ENCODE assay signal across 31 cellular contexts in the genomic region with DNA sequence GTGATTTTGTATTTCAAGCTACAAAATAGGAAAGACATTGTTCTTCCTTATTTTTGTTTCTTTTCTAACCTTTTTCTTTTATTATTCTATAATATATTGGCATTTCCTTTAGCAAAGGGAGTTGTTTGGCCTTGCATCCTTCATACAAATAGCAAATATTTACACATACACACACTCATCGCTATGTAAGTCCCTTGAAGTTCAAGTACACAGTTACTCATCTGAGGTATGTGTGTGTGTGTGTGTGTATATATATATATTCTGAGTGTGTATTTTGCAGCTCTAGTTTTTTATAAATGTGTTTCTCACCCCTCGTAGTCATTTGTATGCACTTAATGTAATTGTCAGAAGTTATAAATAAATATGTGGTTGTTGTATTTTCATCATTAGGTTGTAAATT.
"Had no signal": no experiment of that assay in that cellular context is flagged by ENCODE, and none has a peak within 500 bp of the region (broad histone marks: within the 10 kb centered on the region; RNA-seq: fewer than 3 reads in every experiment).

No MANE protein-coding gene starts in this region.

- DNase-seq: immature natural killer cell; kidney; left colon; left lung; lower lobe of right lung; mammary epithelial cell; mesenchymal stem cell; naive thymus-derived CD8-positive, alpha-beta T cell; nucleus accumbens; pancreas; posterior cingulate gyrus; retina; right cardiac atrium; stimulated activated CD4-positive, alpha-beta T cell treated with anti-CD3 and anti-CD28 coated beads, Interleukin-12 subunit alpha, Interleukin-12 subunit beta, amount 100 ng/mL, for 4 hours; stimulated activated CD4-positive, alpha-beta T cell treated with anti-CD3 and anti-CD28 coated beads, Interleukin-15, amount 100 ng/mL, for 24 hours; stimulated activated CD4-positive, alpha-beta T cell treated with anti-CD3 and anti-CD28 coated beads, Interleukin-2, amount 100 ng/mL, for 24 hours; stimulated activated CD4-positive, alpha-beta T cell treated with anti-CD3 and anti-CD28 coated beads, Interleukin-4, amount 100 ng/mL, for 1 hour; stimulated activated naive B cell treated with anti-CD40 and anti-IgM and Interleukin-4, amounts not matched to agents 10 μg/mL and 1 μg/mL and 100 μg/mL, for 72 hours; stimulated activated naive CD8-positive, alpha-beta T cell treated with anti-CD3 and anti-CD28 coated beads, Interleukin-15, Interleukin-2, amounts not matched to agents 100 U/mL and 50 U/mL, for 24 hours; stomach; testis; thyroid gland; transverse colon; upper lobe of left lung had no signal

- FAIRE-seq: islet of Langerhans, kidney had no signal

- H3K4me1 Mint-ChIP-seq: immature natural killer cell, nephron had no signal

- H3K27ac Mint-ChIP-seq: immature natural killer cell; naive thymus-derived CD8-positive, alpha-beta T cell; nephron; stimulated activated naive B cell treated with anti-CD40 and anti-IgM and Interleukin-4, amounts not matched to agents 10 μg/mL and 1 μg/mL and 100 μg/mL, for 72 hours had no signal

- H3K4me3 ChIP-seq: left lung, lower lobe of right lung, pancreas, prostate gland, skin epidermis, stomach, testis, thyroid gland, transverse colon, upper lobe of left lung, vagina had no signal

- H3K4me3 Mint-ChIP-seq: immature natural killer cell; naive thymus-derived CD8-positive, alpha-beta T cell; nephron; neural crest cell; stimulated activated naive B cell treated with anti-CD40 and anti-IgM and Interleukin-4, amounts not matched to agents 10 μg/mL and 1 μg/mL and 100 μg/mL, for 72 hours had no signal

- H3K36me3 Mint-ChIP-seq: immature natural killer cell; naive thymus-derived CD8-positive, alpha-beta T cell; stimulated activated naive B cell treated with anti-CD40 and anti-IgM and Interleukin-4, amounts not matched to agents 10 μg/mL and 1 μg/mL and 100 μg/mL, for 72 hours had no signal

- H3K9me3 Mint-ChIP-seq: nephron; neural crest cell; stimulated activated naive B cell treated with anti-CD40 and anti-IgM and Interleukin-4, amounts not matched to agents 10 μg/mL and 1 μg/mL and 100 μg/mL, for 72 hours had no signal

- ATAC-seq: left colon; left lung; lower lobe of right lung; naive thymus-derived CD8-positive, alpha-beta T cell; pancreas; right cardiac atrium; sciatic nerve; stimulated activated naive B cell treated with anti-CD40 and anti-IgM and Interleukin-4, amounts not matched to agents 10 μg/mL and 1 μg/mL and 100 μg/mL, for 72 hours; stimulated activated naive CD8-positive, alpha-beta T cell treated with anti-CD3 and anti-CD28 coated beads, Interleukin-15, Interleukin-2, amounts not matched to agents 100 U/mL and 50 U/mL, for 24 hours had no signal

- H3K27me3 Mint-ChIP-seq: naive thymus-derived CD8-positive, alpha-beta T cell; stimulated activated naive B cell treated with anti-CD40 and anti-IgM and Interleukin-4, amounts not matched to agents 10 μg/mL and 1 μg/mL and 100 μg/mL, for 72 hours had no signal

- H3K36me3 ChIP-seq: left lung, lower lobe of right lung, pancreas, prostate gland, stomach, thyroid gland, transverse colon, upper lobe of left lung, vagina had no signal

- H3K27me3 ChIP-seq: left lung, stomach, testis, thyroid gland, transverse colon, upper lobe of left lung, vagina had no signal

- H3K9me3 ChIP-seq: left lung, lower lobe of right lung, pancreas, prostate gland, stomach, testis, thyroid gland, transverse colon, upper lobe of left lung, vagina had no signal

- H3K27ac ChIP-seq: left lung, lower lobe of right lung, pancreas, prostate gland, skin epidermis, stomach, testis, thyroid gland, transverse colon, upper lobe of left lung, vagina had no signal

- H3K4me1 ChIP-seq: left lung, lower lobe of right lung, pancreas, prostate gland, stomach, testis, thyroid gland, transverse colon, upper lobe of left lung, vagina had no signal
